In the genomic region with DNA sequence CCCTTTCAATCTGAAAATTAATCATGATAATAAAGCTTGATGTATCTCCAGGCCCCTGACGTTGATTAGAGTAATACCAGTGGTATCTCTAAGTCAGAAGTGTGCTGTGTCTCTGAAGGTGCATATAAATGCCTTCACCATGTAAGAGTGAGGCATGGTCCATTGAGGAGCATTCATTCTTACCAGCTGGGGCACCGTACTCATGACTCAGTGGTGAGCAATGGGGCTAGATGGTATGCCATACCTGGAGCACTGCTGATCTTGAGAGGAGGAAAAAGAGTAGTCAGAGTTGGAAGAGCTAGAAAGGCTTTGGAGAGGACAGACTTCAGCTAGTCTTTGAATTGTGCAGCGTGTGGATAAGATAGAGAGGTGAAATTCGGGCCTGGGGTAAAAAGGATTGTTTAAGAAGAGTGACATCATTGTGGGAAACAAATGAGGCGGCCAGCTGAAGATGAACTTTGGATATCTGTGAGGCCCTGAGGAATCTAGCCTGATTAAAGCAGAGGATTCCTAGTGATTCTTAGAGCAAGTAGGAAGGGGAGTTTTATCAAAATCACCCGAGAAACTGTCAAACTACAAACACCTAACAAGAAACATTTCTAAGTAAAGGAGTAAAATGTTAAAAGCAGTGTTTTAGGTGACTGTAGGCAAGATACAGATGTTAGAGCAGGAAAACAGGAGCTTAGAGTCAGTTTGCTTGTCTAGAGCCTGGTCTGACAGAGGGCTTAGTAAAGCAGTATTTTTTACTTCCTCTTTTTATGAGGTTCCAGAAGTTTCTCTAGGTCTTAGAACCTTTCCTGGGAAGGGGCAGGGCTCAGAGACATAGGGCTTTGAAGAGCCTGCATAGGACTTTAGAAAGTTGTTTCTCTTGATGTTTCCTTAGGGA, we compare ENCODE assay signal across 8 cellular contexts. TPM values are rescaled to one million over a fixed set of nuclear protein-coding genes. Genes with fewer than 3 reads are reported as not detected.
DNase-seq lines count a peak whose midpoint lies in the region; ATAC-seq and TF ChIP-seq lines count a peak whose summit lies in the region.

No MANE protein-coding gene starts in this region.

- H3K27me3 Mint-ChIP-seq in activated T-cell treated with anti-CD3 and anti-CD28 coated beads, Interleukin-2, amount 50 U/mL, for 72 hours (ENCODE audit: low read depth): no peaks in the 10 kb centered on the region

- no peak for TF ChIP-seq POLR2A in suprapubic skin (IDR thresholded peaks at IDR 0.05)

- peaks cover 30% of the 10 kb centered on the region for H3K79me2 ChIP-seq in mesendoderm (ENCODE audit: control insufficient read depth, insufficient read depth, low read length)

- H2BK15ac ChIP-seq in mesendoderm (replicated peaks; ENCODE audit: low read depth): no peak overlapping the region

- H3K4me1 Mint-ChIP-seq in activated T-cell treated with anti-CD3 and anti-CD28 coated beads, Interleukin-2, amount 50 U/mL, for 72 hours (ENCODE audit: low read depth): peaks cover 74% of the 10 kb centered on the region

- H3K27ac Mint-ChIP-seq in activated T-cell treated with anti-CD3 and anti-CD28 coated beads, Interleukin-2, amount 50 U/mL, for 72 hours: no peak overlapping the region

- H3K79me1 ChIP-seq in mesendoderm (ENCODE audit: low read length): peaks cover 17% of the 10 kb centered on the region

- H3K27me3 ChIP-seq in mesendoderm (ENCODE audit: insufficient read depth, low read length, poor library complexity) (no peaks in the 10 kb centered on the region), suprapubic skin (no peaks in the 10 kb centered on the region), dorsolateral prefrontal cortex (no peaks in the 10 kb centered on the region)

- H3K9me3 ChIP-seq in suprapubic skin: no peaks in the 10 kb centered on the region

- TF ChIP-seq EP300 in suprapubic skin (IDR thresholded peaks at IDR 0.05): no peak

- no peaks in the 10 kb centered on the region for H3K9me3 Mint-ChIP-seq in activated T-cell treated with anti-CD3 and anti-CD28 coated beads, Interleukin-2, amount 50 U/mL, for 72 hours

- no peak for TF ChIP-seq CTCF in suprapubic skin (IDR thresholded peaks at IDR 0.05)
- no peak for TF ChIP-seq CTCF in dorsolateral prefrontal cortex (IDR thresholded peaks at IDR 0.05 in 54 of 56, conservative IDR thresholded peaks at IDR 0.05 in 2 of 56; ENCODE audit: low read depth in 1 of 56, partially characterized antibody in 56 of 56)

- ATAC-seq in HG03175 (IDR thresholded peaks at IDR 0.05; ENCODE audit: unreplicated experiment) (peak; percentile 45), HG03457 (IDR thresholded peaks at IDR 0.05; ENCODE audit: unreplicated experiment) (no peak)
- ATAC-seq in activated T-cell treated with anti-CD3 and anti-CD28 coated beads, Interleukin-2, amount 50 U/mL, for 72 hours (replicated peaks in 1 of 2): peak; percentile 77 to 81

- H2BK120ac ChIP-seq in mesendoderm (ENCODE audit: low read depth, low read length): no peak overlapping the region

- H3K18ac ChIP-seq in mesendoderm (ENCODE audit: low read length): no peak overlapping the region

- H3K27ac ChIP-seq in mesendoderm (ENCODE audit: low read depth, low read length) (no peak overlapping the region), suprapubic skin (no peak overlapping the region), dorsolateral prefrontal cortex (peak overlapping the region in 15 of 59 donors; percentile 0 to 64 (median 20))

- H3K9ac ChIP-seq in mesendoderm (ENCODE audit: low read length): no peak overlapping the region

- no peak overlapping the region for H3K4me2 ChIP-seq in mesendoderm (ENCODE audit: low read length)

- peak overlapping the region; percentile 15 for H3K23ac ChIP-seq in mesendoderm (ENCODE audit: low read length)

- no peak overlapping the region for H3K56ac ChIP-seq in mesendoderm (ENCODE audit: low read length)

- H3K4me1 ChIP-seq in mesendoderm (ENCODE audit: control insufficient read depth, low read depth, low read length) (peaks cover 7% of the 10 kb centered on the region), suprapubic skin (peaks cover 73% of the 10 kb centered on the region)

- intact Hi-C loops in dorsolateral prefrontal cortex (cut with DNase I): no loop called here

- WGBS in mesendoderm (ENCODE audit: extremely low coverage, insufficient coverage, low lambda C conversion rate): no CpG with 5 or more reads among the region's 6 CpGs
- 71% methylated on average over 6 of the region's 6 CpGs for WGBS in suprapubic skin

- H3K4me3 ChIP-seq in mesendoderm (ENCODE audit: low read length) (no peak overlapping the region), suprapubic skin (no peak overlapping the region), dorsolateral prefrontal cortex (no peak overlapping the region)

- H4K8ac ChIP-seq in mesendoderm (ENCODE audit: low read depth, low read length): no peak overlapping the region

- peak; percentile 56 for DNase-seq in EH (ENCODE audit: low read depth)
- peak in 1 of 2 donors; percentile 28 for DNase-seq in activated T-cell treated with anti-CD3 and anti-CD28 coated beads, Interleukin-2, amount 50 U/mL, for 72 hours
- DNase-seq in mesendoderm: peak; percentile 70
- DNase-seq in NCI-H2029 treated with DMSO at 0.1 percent for 48 hours (lab: John Stamatoyannopoulos, UW): no peak
- no peak for DNase-seq in suprapubic skin (ENCODE audit: low spot score in 2 of 2)
- DNase-seq in dorsolateral prefrontal cortex: no peak

- peak overlapping the region in 1 of 2 donors; percentile 30 for H3K4me3 Mint-ChIP-seq in activated T-cell treated with anti-CD3 and anti-CD28 coated beads, Interleukin-2, amount 50 U/mL, for 72 hours

- H3K36me3 ChIP-seq in mesendoderm (ENCODE audit: control insufficient read depth, insufficient read depth, low read length) (no peaks in the 10 kb centered on the region), suprapubic skin (no peaks in the 10 kb centered on the region)

- no peak overlapping the region for H2AK5ac ChIP-seq in mesendoderm (ENCODE audit: low read length)

- no peaks in the 10 kb centered on the region for H3K36me3 Mint-ChIP-seq in activated T-cell treated with anti-CD3 and anti-CD28 coated beads, Interleukin-2, amount 50 U/mL, for 72 hours (ENCODE audit: insufficient read depth in 2 of 2)

- H2BK5ac ChIP-seq in mesendoderm (ENCODE audit: low read length): no peak overlapping the region

- no peak overlapping the region for H4K5ac ChIP-seq in mesendoderm (ENCODE audit: low read length)

- no peak overlapping the region for H3K4ac ChIP-seq in mesendoderm (ENCODE audit: low read depth, low read length)

RNA-seq across cellular contexts. Expression of a gene that starts 13.6 kb away (rescaled TPM):
- total RNA-seq in activated T-cell treated with anti-CD3 and anti-CD28 coated beads, Interleukin-2, amount 50 U/mL, for 72 hours: 10 to 100 TPM; 48.6 to 55.1 TPM
- 24.0 TPM for polyA plus RNA-seq in mesendoderm (2013, experiment 1 of 2)
- 24.4 TPM for polyA plus RNA-seq in mesendoderm (2013, experiment 2 of 2)
- total RNA-seq in suprapubic skin: 10 to 100 TPM; 31.2 to 37.4 (median 36.7) TPM
- 10 to 100 TPM; 13.9 to 34.3 (median 21.4) TPM for total RNA-seq in dorsolateral prefrontal cortex

Comparison
In these comparisons a context has a peak if more than half of its experiments do, and no peak if none do; other contexts are left out.
1. DNase-seq: peak in EH (single experiment) and mesendoderm (single experiment); none in NCI-H2029 treated with DMSO at 0.1 percent for 48 hours (single experiment), suprapubic skin (0 of 2) and dorsolateral prefrontal cortex (0 of 10).